ENCODE assay signal across 1 cellular context in genomic region chr19:48169585-48169973, GRCh38.
TF ChIP-seq lines count a peak whose summit lies in the region.

No MANE protein-coding gene starts in this region.

TF ChIP-seq in GM12878, 131 proteins besides CTCF, POLR2A, EP300 and RAD21:
- peak in 1 of 2 experiments; percentile 60; a peak in 1 of 3 replicates for TF ChIP-seq EGR1 (IDR thresholded peaks at IDR 0.05; ENCODE audit: borderline replicate concordance in 1 of 2, low read depth in 2 of 2, low read length in 2 of 2)
- TF ChIP-seq, protein P1, sequence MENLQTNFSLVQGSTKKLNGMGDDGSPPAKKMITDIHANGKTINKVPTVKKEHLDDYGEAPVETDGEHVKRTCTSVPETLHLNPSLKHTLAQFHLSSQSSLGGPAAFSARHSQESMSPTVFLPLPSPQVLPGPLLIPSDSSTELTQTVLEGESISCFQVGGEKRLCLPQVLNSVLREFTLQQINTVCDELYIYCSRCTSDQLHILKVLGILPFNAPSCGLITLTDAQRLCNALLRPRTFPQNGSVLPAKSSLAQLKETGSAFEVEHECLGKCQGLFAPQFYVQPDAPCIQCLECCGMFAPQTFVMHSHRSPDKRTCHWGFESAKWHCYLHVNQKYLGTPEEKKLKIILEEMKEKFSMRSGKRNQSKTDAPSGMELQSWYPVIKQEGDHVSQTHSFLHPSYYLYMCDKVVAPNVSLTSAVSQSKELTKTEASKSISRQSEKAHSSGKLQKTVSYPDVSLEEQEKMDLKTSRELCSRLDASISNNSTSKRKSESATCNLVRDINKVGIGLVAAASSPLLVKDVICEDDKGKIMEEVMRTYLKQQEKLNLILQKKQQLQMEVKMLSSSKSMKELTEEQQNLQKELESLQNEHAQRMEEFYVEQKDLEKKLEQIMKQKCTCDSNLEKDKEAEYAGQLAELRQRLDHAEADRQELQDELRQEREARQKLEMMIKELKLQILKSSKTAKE (IDR thresholded peaks at IDR 0.05; ENCODE audit: low read depth, poor library complexity, severe bottlenecking), result no peak
